In genomic region chr17:40509626-40510327, GRCh38 we compare ENCODE assay signal across 1 cellular context.
TF ChIP-seq lines count a peak whose summit lies in the region.

No MANE protein-coding gene starts in this region.

TF ChIP-seq in H1, 55 proteins besides CTCF, POLR2A, EP300 and RAD21:
- no peak for TF ChIP-seq ASH2L (IDR thresholded peaks at IDR 0.05; ENCODE audit: low read length)
TF ChIP-seq in H1: peak in this region for 0.
